Comparison of ENCODE assay signal across 8 cellular contexts in genomic region chr3:179811321-179812095, GRCh38.
A peak's percentile ranks its signal among the peaks of the same experiment; 100 is the strongest.
DNase-seq lines count a peak whose midpoint lies in the region; ATAC-seq and TF ChIP-seq lines count a peak whose summit lies in the region.

No MANE protein-coding gene starts in this region.

- TF ChIP-seq POLR2A in prostate gland (IDR thresholded peaks at IDR 0.05) (no peak), gastroesophageal sphincter (IDR thresholded peaks at IDR 0.05) (no peak)

- TF ChIP-seq EP300 in gastroesophageal sphincter (IDR thresholded peaks at IDR 0.05): no peak

- H3K36me3 ChIP-seq in WERI-Rb-1 (peaks cover 36% of the 10 kb centered on the region), prostate gland (no peaks in the 10 kb centered on the region), gastroesophageal sphincter (no peaks in the 10 kb centered on the region)

- DNase-seq in DMS53 (lab: John Stamatoyannopoulos, UW) (peak; percentile 81), NCI-H2171 (lab: John Stamatoyannopoulos, UW) (peak; percentile 61), WERI-Rb-1 (peak; percentile 55), Right ventricle myocardium superior (no peak), prostate gland (ENCODE audit: low spot score) (peak; percentile 25)

- H3K27ac ChIP-seq in WERI-Rb-1 (no peak overlapping the region), prostate gland (no peak overlapping the region), gastroesophageal sphincter (no peak overlapping the region)

- ATAC-seq in GM19324 (IDR thresholded peaks at IDR 0.05; ENCODE audit: low FRiP score, unreplicated experiment) (peak; percentile 86), HG03159 (IDR thresholded peaks at IDR 0.05; ENCODE audit: unreplicated experiment) (peak; percentile 90), Right ventricle myocardium superior (ENCODE audit: poor library complexity) (peak; percentile 81), gastroesophageal sphincter (no peak)

- intact Hi-C loops in Right ventricle myocardium superior (cut with DNase I): no loop called here
- intact Hi-C loops in prostate gland (cut with DNase I): loop anchor here (10.0 kb wide), 1 partner anchor 783 kb away; no protein-coding TSS in a partner anchor

- H3K27me3 ChIP-seq in WERI-Rb-1 (ENCODE audit: insufficient read depth, low read depth, severe bottlenecking): no peaks in the 10 kb centered on the region
- H3K27me3 ChIP-seq in prostate gland (replicated peaks; ENCODE audit: insufficient read depth): no peaks in the 10 kb centered on the region
- no peaks in the 10 kb centered on the region for H3K27me3 ChIP-seq in gastroesophageal sphincter

- H3K9me3 ChIP-seq in WERI-Rb-1 (ENCODE audit: severe bottlenecking) (no peaks in the 10 kb centered on the region), prostate gland (no peaks in the 10 kb centered on the region), gastroesophageal sphincter (no peaks in the 10 kb centered on the region)

- H3K4me1 ChIP-seq in prostate gland (replicated peaks): no peaks in the 10 kb centered on the region
- H3K4me1 ChIP-seq in gastroesophageal sphincter: no peaks in the 10 kb centered on the region

- WGBS in prostate gland: 18% methylated on average over 9 of the region's 9 CpGs
- WGBS in gastroesophageal sphincter (ENCODE audit: low coverage in 1 of 2), 2 donors: 19 to 21% methylated on average over 8 to 9 of the region's 9 CpGs

- peak; percentile 71 for TF ChIP-seq CTCF in WERI-Rb-1 (IDR thresholded peaks at IDR 0.05; ENCODE audit: low read depth, low read length)
- TF ChIP-seq CTCF in prostate gland (IDR thresholded peaks at IDR 0.05): peak in 3 of 4 experiments; percentile 34 to 49 (median 38)
- TF ChIP-seq CTCF in gastroesophageal sphincter (IDR thresholded peaks at IDR 0.05): peak in 1 of 4 experiments; percentile 35

- H3K4me3 ChIP-seq in WERI-Rb-1 (ENCODE audit: low read depth, low read length) (no peak overlapping the region), prostate gland (no peak overlapping the region), gastroesophageal sphincter (no peak overlapping the region)
